Comparison of ENCODE assay signal across 1 cellular context in the genomic region with DNA sequence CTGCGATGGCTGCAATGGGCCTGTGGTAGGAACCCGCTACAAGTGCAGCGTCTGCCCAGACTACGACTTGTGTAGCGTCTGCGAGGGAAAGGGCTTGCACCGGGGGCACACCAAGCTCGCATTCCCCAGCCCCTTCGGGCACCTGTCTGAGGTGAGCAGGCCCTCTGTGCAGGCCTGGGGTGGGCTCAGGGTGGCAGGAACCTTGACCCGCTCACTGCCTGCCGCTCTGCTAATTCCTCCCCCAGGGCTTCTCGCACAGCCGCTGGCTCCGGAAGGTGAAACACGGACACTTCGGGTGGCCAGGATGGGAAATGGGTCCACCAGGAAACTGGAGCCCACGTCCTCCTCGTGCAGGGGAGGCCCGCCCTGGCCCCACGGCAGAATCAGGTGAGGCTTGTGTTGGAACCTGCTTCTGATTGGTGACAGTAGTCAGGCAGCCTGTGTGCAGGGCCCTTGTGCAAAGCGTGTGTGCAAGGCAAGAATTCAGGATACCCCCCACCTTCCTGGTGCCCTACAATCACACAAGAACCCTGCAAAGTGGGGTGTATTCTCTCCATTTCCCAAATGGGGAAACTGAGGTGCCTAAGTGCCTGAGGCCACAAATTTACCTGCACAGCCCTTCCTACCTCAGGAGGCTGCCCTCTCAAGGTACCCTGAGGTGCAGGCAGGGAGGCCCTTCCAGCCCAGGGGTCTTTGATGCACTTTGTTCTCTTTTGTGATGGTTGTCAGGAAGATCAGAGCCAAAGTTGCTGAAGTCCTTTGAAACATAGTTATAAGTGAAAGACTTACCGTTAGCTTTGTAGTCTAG.
TF ChIP-seq lines count a peak whose summit lies in the region.

No MANE protein-coding gene starts in this region.

TF ChIP-seq in HepG2, 621 proteins besides CTCF, POLR2A, EP300 and RAD21 (continues in another document):
- TF ChIP-seq ZBTB38 (CRISPR knock-in tag; IDR thresholded peaks at IDR 0.05) (peak; percentile 75; the same call in 1 of the 2 replicates), ZNF292 (CRISPR knock-in tag; IDR thresholded peaks at IDR 0.05; ENCODE audit: borderline replicate concordance, low read depth) (no peak), KDM5B (CRISPR knock-in tag; IDR thresholded peaks at IDR 0.05; ENCODE audit: borderline replicate concordance) (peak; percentile 47; the same call in 1 of the 2 replicates), GZF1 (CRISPR knock-in tag; IDR thresholded peaks at IDR 0.05) (no peak), HNRNPL (IDR thresholded peaks at IDR 0.05; ENCODE audit: low read depth, low read length) (0 out of 2 replicates have a peak, but pooled peaks have one; percentile 47), ZNF629 (CRISPR knock-in tag; conservative IDR thresholded peaks at IDR 0.05) (no peak; the same call in 1 of the 2 replicates), ZFP90 (CRISPR knock-in tag; IDR thresholded peaks at IDR 0.05; ENCODE audit: borderline replicate concordance) (no peak), ZNF225 (CRISPR knock-in tag; IDR thresholded peaks at IDR 0.05) (peak; percentile 40; the same call in 1 of the 2 replicates), CHD4 (IDR thresholded peaks at IDR 0.05; ENCODE audit: borderline replicate concordance, low read length) (no peak), AGO2 (optimal IDR thresholded peaks at IDR 0.05; ENCODE audit: low read depth, low read length) (peak; percentile 98), ETV5 (CRISPR knock-in tag; IDR thresholded peaks at IDR 0.05; ENCODE audit: borderline replicate concordance) (no peak), ZNF749 (CRISPR knock-in tag; IDR thresholded peaks at IDR 0.05; ENCODE audit: borderline replicate concordance) (no peak), HOXD1 (CRISPR knock-in tag; IDR thresholded peaks at IDR 0.05) (no peak), THAP11 (CRISPR knock-in tag; IDR thresholded peaks at IDR 0.05) (0 out of 2 replicates have a peak, but pooled peaks have one; percentile 11), HNRNPLL (IDR thresholded peaks at IDR 0.05; ENCODE audit: low read depth, low read length, poor library complexity, severe bottlenecking) (peak; percentile 22), PTBP1 (IDR thresholded peaks at IDR 0.05; ENCODE audit: low read depth, low read length, poor library complexity, severe bottlenecking) (peak; percentile 3), KAT8 (CRISPR knock-in tag; IDR thresholded peaks at IDR 0.05) (no peak), ATRX (CRISPR knock-in tag; IDR thresholded peaks at IDR 0.05; ENCODE audit: borderline replicate concordance) (no peak), ZNF350 (CRISPR knock-in tag; IDR thresholded peaks at IDR 0.05; ENCODE audit: borderline replicate concordance, low read depth) (no peak), POLR2AphosphoS5 (IDR thresholded peaks at IDR 0.05; ENCODE audit: low read depth, low read length) (no peak; the same call in 1 of the 2 replicates), ZNF746 (CRISPR knock-in tag; IDR thresholded peaks at IDR 0.05) (no peak), MIER2 (CRISPR knock-in tag; IDR thresholded peaks at IDR 0.05) (no peak), NFYB (CRISPR knock-in tag; IDR thresholded peaks at IDR 0.05) (no peak), HOXA5 (CRISPR knock-in tag; IDR thresholded peaks at IDR 0.05) (no peak), RBFOX2 (IDR thresholded peaks at IDR 0.05; ENCODE audit: low read depth, low read length) (peak; percentile 85), MTF1 (CRISPR knock-in tag; IDR thresholded peaks at IDR 0.05) (no peak), ISL2 (CRISPR knock-in tag; IDR thresholded peaks at IDR 0.05) (peak; percentile 42; the same call in 1 of the 2 replicates), ZNF10 (CRISPR knock-in tag; IDR thresholded peaks at IDR 0.05; ENCODE audit: borderline replicate concordance, low read depth) (no peak), RBM22 (optimal IDR thresholded peaks at IDR 0.05; ENCODE audit: low read length) (peak; percentile 63)
- TF ChIP-seq, protein P1, sequence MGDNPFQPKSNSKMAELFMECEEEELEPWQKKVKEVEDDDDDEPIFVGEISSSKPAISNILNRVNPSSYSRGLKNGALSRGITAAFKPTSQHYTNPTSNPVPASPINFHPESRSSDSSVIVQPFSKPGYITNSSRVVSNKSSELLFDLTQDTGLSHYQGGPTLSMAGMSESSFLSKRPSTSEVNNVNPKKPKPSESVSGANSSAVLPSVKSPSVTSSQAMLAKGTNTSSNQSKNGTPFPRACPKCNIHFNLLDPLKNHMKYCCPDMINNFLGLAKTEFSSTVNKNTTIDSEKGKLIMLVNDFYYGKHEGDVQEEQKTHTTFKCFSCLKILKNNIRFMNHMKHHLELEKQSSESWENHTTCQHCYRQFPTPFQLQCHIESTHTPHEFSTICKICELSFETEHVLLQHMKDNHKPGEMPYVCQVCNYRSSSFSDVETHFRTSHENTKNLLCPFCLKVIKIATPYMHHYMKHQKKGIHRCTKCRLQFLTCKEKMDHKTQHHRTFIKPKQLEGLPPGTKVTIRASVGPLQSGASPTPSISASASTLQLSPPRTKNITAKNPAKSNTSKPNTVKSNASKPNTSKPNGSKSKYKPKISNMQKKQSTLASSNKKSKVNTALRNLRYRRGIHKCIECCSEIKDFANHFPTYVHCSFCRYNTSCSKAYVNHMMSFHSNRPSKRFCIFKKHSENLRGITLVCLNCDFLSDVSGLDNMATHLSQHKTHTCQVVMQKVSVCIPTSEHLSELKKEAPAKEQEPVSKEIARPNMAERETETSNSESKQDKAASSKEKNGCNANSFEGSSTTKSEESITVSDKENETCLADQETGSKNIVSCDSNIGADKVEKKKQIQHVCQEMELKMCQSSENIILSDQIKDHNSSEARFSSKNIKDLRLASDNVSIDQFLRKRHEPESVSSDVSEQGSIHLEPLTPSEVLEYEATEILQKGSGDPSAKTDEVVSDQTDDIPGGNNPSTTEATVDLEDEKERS (CRISPR knock-in tag; IDR thresholded peaks at IDR 0.05): no peak
- TF ChIP-seq, protein P2, sequence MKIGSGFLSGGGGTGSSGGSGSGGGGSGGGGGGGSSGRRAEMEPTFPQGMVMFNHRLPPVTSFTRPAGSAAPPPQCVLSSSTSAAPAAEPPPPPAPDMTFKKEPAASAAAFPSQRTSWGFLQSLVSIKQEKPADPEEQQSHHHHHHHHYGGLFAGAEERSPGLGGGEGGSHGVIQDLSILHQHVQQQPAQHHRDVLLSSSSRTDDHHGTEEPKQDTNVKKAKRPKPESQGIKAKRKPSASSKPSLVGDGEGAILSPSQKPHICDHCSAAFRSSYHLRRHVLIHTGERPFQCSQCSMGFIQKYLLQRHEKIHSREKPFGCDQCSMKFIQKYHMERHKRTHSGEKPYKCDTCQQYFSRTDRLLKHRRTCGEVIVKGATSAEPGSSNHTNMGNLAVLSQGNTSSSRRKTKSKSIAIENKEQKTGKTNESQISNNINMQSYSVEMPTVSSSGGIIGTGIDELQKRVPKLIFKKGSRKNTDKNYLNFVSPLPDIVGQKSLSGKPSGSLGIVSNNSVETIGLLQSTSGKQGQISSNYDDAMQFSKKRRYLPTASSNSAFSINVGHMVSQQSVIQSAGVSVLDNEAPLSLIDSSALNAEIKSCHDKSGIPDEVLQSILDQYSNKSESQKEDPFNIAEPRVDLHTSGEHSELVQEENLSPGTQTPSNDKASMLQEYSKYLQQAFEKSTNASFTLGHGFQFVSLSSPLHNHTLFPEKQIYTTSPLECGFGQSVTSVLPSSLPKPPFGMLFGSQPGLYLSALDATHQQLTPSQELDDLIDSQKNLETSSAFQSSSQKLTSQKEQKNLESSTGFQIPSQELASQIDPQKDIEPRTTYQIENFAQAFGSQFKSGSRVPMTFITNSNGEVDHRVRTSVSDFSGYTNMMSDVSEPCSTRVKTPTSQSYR (CRISPR knock-in tag; IDR thresholded peaks at IDR 0.05; ENCODE audit: borderline replicate concordance): no peak
- TF ChIP-seq, protein P3, sequence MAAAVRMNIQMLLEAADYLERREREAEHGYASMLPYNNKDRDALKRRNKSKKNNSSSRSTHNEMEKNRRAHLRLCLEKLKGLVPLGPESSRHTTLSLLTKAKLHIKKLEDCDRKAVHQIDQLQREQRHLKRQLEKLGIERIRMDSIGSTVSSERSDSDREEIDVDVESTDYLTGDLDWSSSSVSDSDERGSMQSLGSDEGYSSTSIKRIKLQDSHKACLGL (CRISPR knock-in tag; IDR thresholded peaks at IDR 0.05): 0 out of 2 replicates have a peak, but pooled peaks have one; percentile 33
- TF ChIP-seq, protein P4, sequence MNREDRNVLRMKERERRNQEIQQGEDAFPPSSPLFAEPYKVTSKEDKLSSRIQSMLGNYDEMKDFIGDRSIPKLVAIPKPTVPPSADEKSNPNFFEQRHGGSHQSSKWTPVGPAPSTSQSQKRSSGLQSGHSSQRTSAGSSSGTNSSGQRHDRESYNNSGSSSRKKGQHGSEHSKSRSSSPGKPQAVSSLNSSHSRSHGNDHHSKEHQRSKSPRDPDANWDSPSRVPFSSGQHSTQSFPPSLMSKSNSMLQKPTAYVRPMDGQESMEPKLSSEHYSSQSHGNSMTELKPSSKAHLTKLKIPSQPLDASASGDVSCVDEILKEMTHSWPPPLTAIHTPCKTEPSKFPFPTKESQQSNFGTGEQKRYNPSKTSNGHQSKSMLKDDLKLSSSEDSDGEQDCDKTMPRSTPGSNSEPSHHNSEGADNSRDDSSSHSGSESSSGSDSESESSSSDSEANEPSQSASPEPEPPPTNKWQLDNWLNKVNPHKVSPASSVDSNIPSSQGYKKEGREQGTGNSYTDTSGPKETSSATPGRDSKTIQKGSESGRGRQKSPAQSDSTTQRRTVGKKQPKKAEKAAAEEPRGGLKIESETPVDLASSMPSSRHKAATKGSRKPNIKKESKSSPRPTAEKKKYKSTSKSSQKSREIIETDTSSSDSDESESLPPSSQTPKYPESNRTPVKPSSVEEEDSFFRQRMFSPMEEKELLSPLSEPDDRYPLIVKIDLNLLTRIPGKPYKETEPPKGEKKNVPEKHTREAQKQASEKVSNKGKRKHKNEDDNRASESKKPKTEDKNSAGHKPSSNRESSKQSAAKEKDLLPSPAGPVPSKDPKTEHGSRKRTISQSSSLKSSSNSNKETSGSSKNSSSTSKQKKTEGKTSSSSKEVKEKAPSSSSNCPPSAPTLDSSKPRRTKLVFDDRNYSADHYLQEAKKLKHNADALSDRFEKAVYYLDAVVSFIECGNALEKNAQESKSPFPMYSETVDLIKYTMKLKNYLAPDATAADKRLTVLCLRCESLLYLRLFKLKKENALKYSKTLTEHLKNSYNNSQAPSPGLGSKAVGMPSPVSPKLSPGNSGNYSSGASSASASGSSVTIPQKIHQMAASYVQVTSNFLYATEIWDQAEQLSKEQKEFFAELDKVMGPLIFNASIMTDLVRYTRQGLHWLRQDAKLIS (CRISPR knock-in tag; IDR thresholded peaks at IDR 0.05): no peak
- TF ChIP-seq, protein P5, sequence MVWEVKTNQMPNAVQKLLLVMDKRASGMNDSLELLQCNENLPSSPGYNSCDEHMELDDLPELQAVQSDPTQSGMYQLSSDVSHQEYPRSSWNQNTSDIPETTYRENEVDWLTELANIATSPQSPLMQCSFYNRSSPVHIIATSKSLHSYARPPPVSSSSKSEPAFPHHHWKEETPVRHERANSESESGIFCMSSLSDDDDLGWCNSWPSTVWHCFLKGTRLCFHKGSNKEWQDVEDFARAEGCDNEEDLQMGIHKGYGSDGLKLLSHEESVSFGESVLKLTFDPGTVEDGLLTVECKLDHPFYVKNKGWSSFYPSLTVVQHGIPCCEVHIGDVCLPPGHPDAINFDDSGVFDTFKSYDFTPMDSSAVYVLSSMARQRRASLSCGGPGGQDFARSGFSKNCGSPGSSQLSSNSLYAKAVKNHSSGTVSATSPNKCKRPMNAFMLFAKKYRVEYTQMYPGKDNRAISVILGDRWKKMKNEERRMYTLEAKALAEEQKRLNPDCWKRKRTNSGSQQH (CRISPR knock-in tag; IDR thresholded peaks at IDR 0.05; ENCODE audit: low read depth): no peak
- TF ChIP-seq, protein P6, sequence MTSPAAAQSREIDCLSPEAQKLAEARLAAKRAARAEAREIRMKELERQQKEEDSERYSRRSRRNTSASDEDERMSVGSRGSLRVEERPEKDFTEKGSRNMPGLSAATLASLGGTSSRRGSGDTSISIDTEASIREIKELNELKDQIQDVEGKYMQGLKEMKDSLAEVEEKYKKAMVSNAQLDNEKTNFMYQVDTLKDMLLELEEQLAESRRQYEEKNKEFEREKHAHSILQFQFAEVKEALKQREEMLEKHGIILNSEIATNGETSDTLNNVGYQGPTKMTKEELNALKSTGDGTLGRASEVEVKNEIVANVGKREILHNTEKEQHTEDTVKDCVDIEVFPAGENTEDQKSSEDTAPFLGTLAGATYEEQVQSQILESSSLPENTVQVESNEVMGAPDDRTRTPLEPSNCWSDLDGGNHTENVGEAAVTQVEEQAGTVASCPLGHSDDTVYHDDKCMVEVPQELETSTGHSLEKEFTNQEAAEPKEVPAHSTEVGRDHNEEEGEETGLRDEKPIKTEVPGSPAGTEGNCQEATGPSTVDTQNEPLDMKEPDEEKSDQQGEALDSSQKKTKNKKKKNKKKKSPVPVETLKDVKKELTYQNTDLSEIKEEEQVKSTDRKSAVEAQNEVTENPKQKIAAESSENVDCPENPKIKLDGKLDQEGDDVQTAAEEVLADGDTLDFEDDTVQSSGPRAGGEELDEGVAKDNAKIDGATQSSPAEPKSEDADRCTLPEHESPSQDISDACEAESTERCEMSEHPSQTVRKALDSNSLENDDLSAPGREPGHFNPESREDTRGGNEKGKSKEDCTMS (CRISPR knock-in tag; conservative IDR thresholded peaks at IDR 0.05): no peak
- TF ChIP-seq, protein P7, sequence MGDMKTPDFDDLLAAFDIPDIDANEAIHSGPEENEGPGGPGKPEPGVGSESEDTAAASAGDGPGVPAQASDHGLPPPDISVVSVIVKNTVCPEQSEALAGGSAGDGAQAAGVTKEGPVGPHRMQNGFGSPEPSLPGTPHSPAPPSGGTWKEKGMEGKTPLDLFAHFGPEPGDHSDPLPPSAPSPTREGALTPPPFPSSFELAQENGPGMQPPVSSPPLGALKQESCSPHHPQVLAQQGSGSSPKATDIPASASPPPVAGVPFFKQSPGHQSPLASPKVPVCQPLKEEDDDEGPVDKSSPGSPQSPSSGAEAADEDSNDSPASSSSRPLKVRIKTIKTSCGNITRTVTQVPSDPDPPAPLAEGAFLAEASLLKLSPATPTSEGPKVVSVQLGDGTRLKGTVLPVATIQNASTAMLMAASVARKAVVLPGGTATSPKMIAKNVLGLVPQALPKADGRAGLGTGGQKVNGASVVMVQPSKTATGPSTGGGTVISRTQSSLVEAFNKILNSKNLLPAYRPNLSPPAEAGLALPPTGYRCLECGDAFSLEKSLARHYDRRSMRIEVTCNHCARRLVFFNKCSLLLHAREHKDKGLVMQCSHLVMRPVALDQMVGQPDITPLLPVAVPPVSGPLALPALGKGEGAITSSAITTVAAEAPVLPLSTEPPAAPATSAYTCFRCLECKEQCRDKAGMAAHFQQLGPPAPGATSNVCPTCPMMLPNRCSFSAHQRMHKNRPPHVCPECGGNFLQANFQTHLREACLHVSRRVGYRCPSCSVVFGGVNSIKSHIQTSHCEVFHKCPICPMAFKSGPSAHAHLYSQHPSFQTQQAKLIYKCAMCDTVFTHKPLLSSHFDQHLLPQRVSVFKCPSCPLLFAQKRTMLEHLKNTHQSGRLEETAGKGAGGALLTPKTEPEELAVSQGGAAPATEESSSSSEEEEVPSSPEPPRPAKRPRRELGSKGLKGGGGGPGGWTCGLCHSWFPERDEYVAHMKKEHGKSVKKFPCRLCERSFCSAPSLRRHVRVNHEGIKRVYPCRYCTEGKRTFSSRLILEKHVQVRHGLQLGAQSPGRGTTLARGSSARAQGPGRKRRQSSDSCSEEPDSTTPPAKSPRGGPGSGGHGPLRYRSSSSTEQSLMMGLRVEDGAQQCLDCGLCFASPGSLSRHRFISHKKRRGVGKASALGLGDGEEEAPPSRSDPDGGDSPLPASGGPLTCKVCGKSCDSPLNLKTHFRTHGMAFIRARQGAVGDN (CRISPR knock-in tag; IDR thresholded peaks at IDR 0.05): peak; percentile 44; the same call in 1 of the 2 replicates
